1 cellular context compared by ENCODE assay signal in the genomic region with DNA sequence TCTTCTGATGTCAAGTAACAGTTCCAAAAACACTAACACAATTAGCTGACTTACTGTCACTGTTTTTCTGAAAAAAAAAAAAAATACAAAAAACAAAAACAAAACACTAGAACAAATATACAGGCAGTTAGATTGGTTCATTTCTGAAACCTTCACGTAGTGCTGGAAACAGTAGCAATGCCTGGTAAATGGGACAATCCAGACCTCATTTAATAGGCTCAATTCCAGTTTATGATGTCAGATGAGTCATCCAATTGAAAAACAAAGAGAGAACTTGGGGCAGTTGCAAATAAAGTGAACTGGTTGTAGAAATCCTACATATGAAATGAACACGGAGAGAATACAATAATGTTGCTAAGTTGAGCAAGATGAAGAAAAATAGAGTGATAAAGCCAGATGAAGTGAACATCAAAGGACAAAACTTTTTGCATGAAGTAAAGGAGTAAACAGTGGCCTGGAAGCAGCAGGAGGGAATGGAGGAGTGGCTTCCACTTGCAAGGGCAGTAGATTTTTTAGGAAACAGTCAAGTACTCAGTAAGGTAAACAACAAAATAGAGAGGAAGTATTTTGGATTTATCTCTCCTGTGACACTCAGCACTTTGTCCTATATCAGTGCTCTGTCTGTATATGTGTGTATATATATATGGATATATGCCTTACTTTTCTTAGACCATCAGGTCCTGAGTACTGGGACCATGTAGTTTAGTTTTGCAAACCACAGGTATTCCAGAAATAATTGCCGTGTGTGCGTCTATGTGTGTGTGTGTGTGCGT.
A peak's percentile ranks its signal among the peaks of the same experiment; 100 is the strongest.
TF ChIP-seq lines count a peak whose summit lies in the region.

No MANE protein-coding gene starts in this region.

TF ChIP-seq in K562, 482 proteins besides CTCF, POLR2A, EP300 and RAD21 (continued from another document):
- no peak for TF ChIP-seq RBM14 (IDR thresholded peaks at IDR 0.05; ENCODE audit: borderline replicate concordance, insufficient read depth, low read depth, low read length)
- no peak for TF ChIP-seq NR2C1 (IDR thresholded peaks at IDR 0.05)
- no peak for TF ChIP-seq NR2C1 (tag; IDR thresholded peaks at IDR 0.05)
- TF ChIP-seq ZNF77 (CRISPR knock-in tag; IDR thresholded peaks at IDR 0.05) = no peak
- TF ChIP-seq HCFC1 (IDR thresholded peaks at IDR 0.05; ENCODE audit: low read depth, low read length) = no peak
- TF ChIP-seq JUNB (CRISPR knock-in tag; conservative IDR thresholded peaks at IDR 0.05) = no peak
- no peak for TF ChIP-seq CBX1 (IDR thresholded peaks at IDR 0.05; ENCODE audit: low read depth)
- TF ChIP-seq SLC30A9 (CRISPR knock-in tag; IDR thresholded peaks at IDR 0.05) = no peak
- TF ChIP-seq RCOR1 (IDR thresholded peaks at IDR 0.05; ENCODE audit: borderline replicate concordance in 1 of 2, low read depth in 2 of 2, low read length in 2 of 2) = no peak; a peak in 1 of 4 replicates
- no peak for TF ChIP-seq ZBTB8A (IDR thresholded peaks at IDR 0.05; ENCODE audit: partially characterized antibody)
- TF ChIP-seq TOE1 (IDR thresholded peaks at IDR 0.05; ENCODE audit: borderline replicate concordance) = no peak
- TF ChIP-seq TOE1 (CRISPR knock-in tag; IDR thresholded peaks at IDR 0.05; ENCODE audit: borderline replicate concordance, low read depth) = no peak
- no peak for TF ChIP-seq ZC3H4 (CRISPR knock-in tag; IDR thresholded peaks at IDR 0.05; ENCODE audit: borderline replicate concordance)
- TF ChIP-seq NFATC3 (IDR thresholded peaks at IDR 0.05) = peak; percentile 29; the same call in 1 of the 2 replicates
- no peak for TF ChIP-seq SMARCC2 (IDR thresholded peaks at IDR 0.05; ENCODE audit: low read depth)
- TF ChIP-seq RBM34 (IDR thresholded peaks at IDR 0.05; ENCODE audit: borderline replicate concordance, insufficient read depth, low read length) = no peak
- TF ChIP-seq MAZ (CRISPR knock-in tag; conservative IDR thresholded peaks at IDR 0.05 in 1 of 2, IDR thresholded peaks at IDR 0.05 in 1 of 2) = no peak
- peak; percentile 83 for TF ChIP-seq ZKSCAN8 (CRISPR knock-in tag; IDR thresholded peaks at IDR 0.05)
- TF ChIP-seq CCNT2 (IDR thresholded peaks at IDR 0.05; ENCODE audit: borderline replicate concordance, extremely low read depth, insufficient read length, low read depth, low read length) = peak; percentile 24
- no peak for TF ChIP-seq ZNF263 (CRISPR knock-in tag; IDR thresholded peaks at IDR 0.05; ENCODE audit: borderline replicate concordance)
- peak; percentile 15; the same call in 1 of the 2 replicates for TF ChIP-seq RNF2 (IDR thresholded peaks at IDR 0.05)
- TF ChIP-seq MTA1 (IDR thresholded peaks at IDR 0.05; ENCODE audit: borderline replicate concordance) = no peak
- TF ChIP-seq FOXJ3 (CRISPR knock-in tag; IDR thresholded peaks at IDR 0.05) = 0 out of 2 replicates have a peak, but pooled peaks have one; percentile 41
- no peak for TF ChIP-seq MCM3 (IDR thresholded peaks at IDR 0.05)
